Comparison of ENCODE assay signal across 11 cellular contexts in genomic region chr22:45218974-45219373, GRCh38. TPM values are rescaled to one million over a fixed set of nuclear protein-coding genes. Genes with fewer than 3 reads are reported as not detected.
DNase-seq lines count a peak whose midpoint lies in the region; ATAC-seq and TF ChIP-seq lines count a peak whose summit lies in the region.
"Had no signal": no experiment of that assay in that cellular context is flagged by ENCODE, and none has a peak within 500 bp of the region (broad histone marks: within the 10 kb centered on the region; RNA-seq: fewer than 3 reads in every experiment).

No MANE protein-coding gene starts in this region.

- TF ChIP-seq EP300 in tibial nerve (IDR thresholded peaks at IDR 0.05) = no peak

- 73 to 74% methylated on average over 9 of the region's 9 CpGs for WGBS in tibial nerve, 2 donors

- H3K4me3 ChIP-seq in BLaER1 treated with 17β-estradiol and CSF1 and Interleukin-3, amounts not matched to agents 10 nM and 100 nM = no peak overlapping the region
- no peak overlapping the region for H3K4me3 ChIP-seq in OCI-LY7 (ENCODE audit: low read depth, low read length, poor library complexity, severe bottlenecking)
- no peak overlapping the region for H3K4me3 ChIP-seq in tibial nerve
- H3K4me3 ChIP-seq: body of pancreas, pancreas, tibial artery had no signal

- no peaks in the 10 kb centered on the region for H3K27me3 ChIP-seq in BLaER1 treated with 17β-estradiol and CSF1 and Interleukin-3, amounts not matched to agents 10 nM and 100 nM
- no peaks in the 10 kb centered on the region for H3K27me3 ChIP-seq in tibial nerve
- H3K27me3 ChIP-seq: body of pancreas, pancreas, tibial artery had no signal

- H3K9ac ChIP-seq in BLaER1 treated with 17β-estradiol and CSF1 and Interleukin-3, amounts not matched to agents 10 nM and 100 nM = no peak overlapping the region

- no peak overlapping the region; a peak in 1 of 22 replicates for H3K27ac ChIP-seq in BLaER1 treated with 17β-estradiol and CSF1 and Interleukin-3, amounts not matched to agents 10 nM and 100 nM
- no peak overlapping the region for H3K27ac ChIP-seq in OCI-LY7 (ENCODE audit: low read depth, low read length, poor library complexity, severe bottlenecking)
- no peak overlapping the region for H3K27ac ChIP-seq in tibial nerve
- H3K27ac ChIP-seq: body of pancreas, pancreas, tibial artery had no signal

- no peak overlapping the region for H2AFZ ChIP-seq in OCI-LY7 (ENCODE audit: low read length)

- H3K4me1 ChIP-seq in BLaER1 treated with 17β-estradiol and CSF1 and Interleukin-3, amounts not matched to agents 10 nM and 100 nM = peaks cover 65 to 87% (median 73%) of the 10 kb centered on the region in 10 experiments
- H3K4me1 ChIP-seq in OCI-LY7 (ENCODE audit: insufficient read depth, low read length, poor library complexity, severe bottlenecking) (peaks cover 50% of the 10 kb centered on the region), tibial nerve (peaks cover 0 to 58% (median 22%) of the 10 kb centered on the region in 4 donors)
- H3K4me1 ChIP-seq: pancreas, tibial artery had no signal

- POLR2A ChIA-PET in OCI-LY7 (lab: Charles Lee) = no interaction called here

- no peak for ATAC-seq in HG03135 (IDR thresholded peaks at IDR 0.05; ENCODE audit: unreplicated experiment)
- ATAC-seq in GM21526 (IDR thresholded peaks at IDR 0.05; ENCODE audit: low FRiP score, unreplicated experiment) = no peak
- ATAC-seq: body of pancreas, pancreas had no signal

- no TSS peak for BruUV-seq in OCI-LY7 (replicated peaks; lab: Mats Ljungman, UMichigan)

- no peaks in the 10 kb centered on the region for H3K9me2 ChIP-seq in OCI-LY7 (ENCODE audit: insufficient read depth, low read length)

- intact Hi-C loops in OCI-LY7 (cut with micrococcal nuclease; ENCODE audit: unreplicated experiment) (no loop called here), head of caudate nucleus (cut with DNase I) (no loop called here)

- H3K36me3 ChIP-seq in BLaER1 treated with 17β-estradiol and CSF1 and Interleukin-3, amounts not matched to agents 10 nM and 100 nM = peaks cover 0 to 33% (median 7%) of the 10 kb centered on the region in 11 experiments; a peak in 11 of 22 replicates
- no peaks in the 10 kb centered on the region for H3K36me3 ChIP-seq in OCI-LY7 (ENCODE audit: insufficient read depth, low read length)
- H3K36me3 ChIP-seq in tibial nerve = no peaks in the 10 kb centered on the region
- H3K36me3 ChIP-seq: pancreas, tibial artery had no signal

- no peaks in the 10 kb centered on the region for H3K9me3 ChIP-seq in BLaER1 treated with 17β-estradiol and CSF1 and Interleukin-3, amounts not matched to agents 10 nM and 100 nM (replicated peaks in 1 of 11)
- H3K9me3 ChIP-seq in OCI-LY7 (ENCODE audit: low read length) (no peaks in the 10 kb centered on the region), tibial nerve (no peaks in the 10 kb centered on the region)
- H3K9me3 ChIP-seq: body of pancreas, pancreas, tibial artery had no signal

- H3K4me2 ChIP-seq in BLaER1 treated with 17β-estradiol and CSF1 and Interleukin-3, amounts not matched to agents 10 nM and 100 nM = peak overlapping the region in 8 of 11 experiments; percentile 9 to 57 (median 26); a peak in 11 of 22 replicates
- H3K4me2 ChIP-seq in OCI-LY7 (ENCODE audit: low read length) = peak overlapping the region; percentile 14; the same call in 1 of the 2 replicates

- TF ChIP-seq CTCF in OCI-LY7 (conservative IDR thresholded peaks at IDR 0.05; ENCODE audit: low read length) = no peak
- no peak for TF ChIP-seq CTCF in tibial nerve (IDR thresholded peaks at IDR 0.05)

- TF ChIP-seq POLR2A in tibial nerve (IDR thresholded peaks at IDR 0.05) = no peak

- peaks cover 46 to 100% (median 88%) of the 10 kb centered on the region in 11 experiments; a peak in 21 of 22 replicates for H4K20me1 ChIP-seq in BLaER1 treated with 17β-estradiol and CSF1 and Interleukin-3, amounts not matched to agents 10 nM and 100 nM
- H4K20me1 ChIP-seq in OCI-LY7 (ENCODE audit: insufficient read depth, low read length) = peaks cover 5% of the 10 kb centered on the region; the same call in 1 of the 2 replicates

- CTCF ChIA-PET in OCI-LY7 (lab: Charles Lee; ENCODE audit: unreplicated experiment) = no interaction called here

- H3K79me2 ChIP-seq in OCI-LY7 (ENCODE audit: insufficient read depth, low read depth, low read length) = peaks cover 92% of the 10 kb centered on the region

- DNase-seq in GM19238 (ENCODE audit: insufficient read length, low spot score) (peak; percentile 44), OCI-LY7 (ENCODE audit: low spot score) (peak; percentile 75), head of caudate nucleus (peak in 31 of 42 donors; percentile 48 to 92 (median 74)), tibial nerve (ENCODE audit: low spot score in 2 of 2) (no peak), DMS79 treated with DMSO at 0.1 percent for 48 hours (lab: John Stamatoyannopoulos, UW) (no peak)
- DNase-seq: body of pancreas, tibial artery had no signal

RNA-seq across cellular contexts. Expression of gene KIAA0930, which starts 21.7 kb away (rescaled TPM):
- total RNA-seq in OCI-LY7 (2014; rRNA removed; shearing (Covaris generic)) = 55.1 and 80.7 TPM in 2 replicates
- total RNA-seq in OCI-LY7 (2022) (85.3 and 93.9 TPM in 2 replicates), tibial nerve (10 to 100 TPM; 51.6 to 64.9 (median 62.0) TPM)

RNA-seq across cellular contexts. Expression of gene NUP50, which starts 55.2 kb away (rescaled TPM):
- 100 and 107 TPM in 2 replicates for total RNA-seq in OCI-LY7 (2014; rRNA removed; shearing (Covaris generic))
- total RNA-seq in OCI-LY7 (2022) (132 and 134 TPM in 2 replicates), tibial nerve (10 to 100 TPM; 38.9 to 96.9 (median 72.0) TPM)

Comparison
In these comparisons a context has a peak if more than half of its experiments do, and no peak if none do; other contexts are left out.
1. DNase-seq: peak in GM19238 (single experiment), OCI-LY7 (single experiment) and head of caudate nucleus (31 of 42); none in tibial nerve (0 of 2) and DMS79 treated with DMSO at 0.1 percent for 48 hours (single experiment).